Comparison of ENCODE assay signal across 11 cellular contexts in genomic region chr15:85750807-85751730, GRCh38. TPM values are rescaled to one million over a fixed set of nuclear protein-coding genes. Genes with fewer than 3 reads are reported as not detected.
DNase-seq lines count a peak whose midpoint lies in the region; ATAC-seq and TF ChIP-seq lines count a peak whose summit lies in the region.
"Had no signal": no experiment of that assay in that cellular context is flagged by ENCODE, and none has a peak within 500 bp of the region (broad histone marks: within the 10 kb centered on the region; RNA-seq: fewer than 3 reads in every experiment).

No MANE protein-coding gene starts in this region.

- peak overlapping the region; percentile 57 for H3K4me2 ChIP-seq in osteoblast (ENCODE audit: insufficient read depth, low read length)

- intact Hi-C loops in CD4-positive, alpha-beta memory T cell (cut with micrococcal nuclease): loop anchor here (5.0 kb wide), 2 partner anchors 36 to 91 kb away; no protein-coding TSS in a partner anchor
- intact Hi-C loops in left cardiac atrium (cut with DNase I): no loop called here

- peaks cover 6% of the 10 kb centered on the region for H4K20me1 ChIP-seq in osteoblast (ENCODE audit: insufficient read depth, low read length)

- no peak overlapping the region for H3K27ac ChIP-seq in CD4-positive, alpha-beta memory T cell (ENCODE audit: low read depth, low read length)
- no peak overlapping the region for H3K27ac ChIP-seq in osteoblast (ENCODE audit: low read depth, low read length)
- H3K27ac ChIP-seq: SK-N-MC had no signal

- H3K27ac Mint-ChIP-seq in CD4-positive, alpha-beta memory T cell: peak overlapping the region in 5 of 7 donors; percentile 42 to 80 (median 73)
- H3K27ac Mint-ChIP-seq in activated CD4-positive, alpha-beta memory T cell treated with anti-CD3 and anti-CD28 coated beads, Interleukin-2, amount 10 ng/mL, durations not matched to agents 7 days and 5 days: peak overlapping the region; percentile 16
- H3K27ac Mint-ChIP-seq: memory B cell had no signal

- peak in 1 of 5 donors; percentile 27 for DNase-seq in CD4-positive, alpha-beta memory T cell
- DNase-seq in activated CD4-positive, alpha-beta memory T cell treated with anti-CD3 and anti-CD28 coated beads, Interleukin-2, amount 10 ng/mL, durations not matched to agents 7 days and 5 days: no peak
- DNase-seq in left cardiac atrium: no peak
- peak; percentile 80 for DNase-seq in osteoblast (ENCODE audit: insufficient read length, low spot score, missing footprints)
- no peak for DNase-seq in Ammon's horn (ENCODE audit: low spot score)
- DNase-seq in stimulated activated CD4-positive, alpha-beta T cell treated with anti-CD3 and anti-CD28 coated beads, Interleukin-2, amount 100 ng/mL, for 48 hours: no peak
- no peak for DNase-seq in activated CD4-positive, alpha-beta T cell treated with anti-CD3 and anti-CD28 coated beads for 4 hours
- no peak for DNase-seq in GF-D8 (lab: John Stamatoyannopoulos, UW)
- DNase-seq: CD4-positive, CD25-positive, alpha-beta regulatory T cell had no signal

- no peaks in the 10 kb centered on the region for H3K27me3 ChIP-seq in CD4-positive, alpha-beta memory T cell (ENCODE audit: insufficient read depth, low read length)
- no peaks in the 10 kb centered on the region for H3K27me3 ChIP-seq in osteoblast (ENCODE audit: insufficient read depth, low read length)

- peaks cover 20% of the 10 kb centered on the region for H3K36me3 ChIP-seq in CD4-positive, alpha-beta memory T cell (ENCODE audit: insufficient read depth, low read length)
- peaks cover 10% of the 10 kb centered on the region for H3K36me3 ChIP-seq in osteoblast (ENCODE audit: insufficient read depth, low read length)

- peaks cover 15 to 37% (median 20%) of the 10 kb centered on the region in 4 donors for H3K4me1 Mint-ChIP-seq in CD4-positive, alpha-beta memory T cell
- H3K4me1 Mint-ChIP-seq in activated CD4-positive, alpha-beta memory T cell treated with anti-CD3 and anti-CD28 coated beads, Interleukin-2, amount 10 ng/mL, durations not matched to agents 7 days and 5 days: peaks cover 2% of the 10 kb centered on the region

- H2AFZ ChIP-seq in osteoblast (ENCODE audit: low read length): no peak overlapping the region

- POLR2A ChIA-PET in CD4-positive, alpha-beta memory T cell (lab: Charles Lee; ENCODE audit: partially characterized antibody): interaction anchor here (1.1 kb wide), 2 partner anchors 9 to 43 kb away, joined by 3 to 4 read pairs; no protein-coding TSS in a partner anchor
- POLR2A ChIA-PET in activated CD4-positive, alpha-beta memory T cell treated with anti-CD3 and anti-CD28 coated beads, Interleukin-2, amount 10 ng/mL, durations not matched to agents 7 days and 5 days (lab: Charles Lee): no interaction called here

- peaks cover 8 to 35% of the 10 kb centered on the region in 2 donors for H3K36me3 Mint-ChIP-seq in CD4-positive, alpha-beta memory T cell
- H3K36me3 Mint-ChIP-seq in activated CD4-positive, alpha-beta memory T cell treated with anti-CD3 and anti-CD28 coated beads, Interleukin-2, amount 10 ng/mL, durations not matched to agents 7 days and 5 days (ENCODE audit: low read depth): peaks cover 22% of the 10 kb centered on the region

- no peaks in the 10 kb centered on the region for H3K79me2 ChIP-seq in osteoblast (ENCODE audit: insufficient read depth, low read length)

- no peak overlapping the region for H3K4me3 ChIP-seq in CD4-positive, alpha-beta memory T cell (ENCODE audit: low read length in 2 of 2)
- H3K4me3 ChIP-seq in osteoblast (ENCODE audit: insufficient read depth, low read length): peak overlapping the region; percentile 26
- H3K4me3 ChIP-seq: SK-N-MC had no signal

- peaks cover 0 to 4% (median 0%) of the 10 kb centered on the region in 8 donors for H3K9me3 Mint-ChIP-seq in CD4-positive, alpha-beta memory T cell
- H3K9me3 Mint-ChIP-seq in activated CD4-positive, alpha-beta memory T cell treated with anti-CD3 and anti-CD28 coated beads, Interleukin-2, amount 10 ng/mL, durations not matched to agents 7 days and 5 days: no peaks in the 10 kb centered on the region
- H3K9me3 Mint-ChIP-seq: memory B cell had no signal

- CTCF ChIA-PET in CD4-positive, alpha-beta memory T cell (lab: Charles Lee; ENCODE audit: partially characterized antibody): interaction anchor here (1.4 kb wide), 1 partner anchor 91 kb away, joined by 3 read pairs; no protein-coding TSS in a partner anchor
- CTCF ChIA-PET in activated CD4-positive, alpha-beta memory T cell treated with anti-CD3 and anti-CD28 coated beads, Interleukin-2, amount 10 ng/mL, durations not matched to agents 7 days and 5 days (lab: Charles Lee): no interaction called here

- no peak overlapping the region for H3K4me3 Mint-ChIP-seq in CD4-positive, alpha-beta memory T cell
- no peak overlapping the region for H3K4me3 Mint-ChIP-seq in activated CD4-positive, alpha-beta memory T cell treated with anti-CD3 and anti-CD28 coated beads, Interleukin-2, amount 10 ng/mL, durations not matched to agents 7 days and 5 days
- H3K4me3 Mint-ChIP-seq: memory B cell had no signal

- peak; percentile 17 to 23 for ATAC-seq in left cardiac atrium

- TF ChIP-seq CTCF in osteoblast (IDR thresholded peaks at IDR 0.05; ENCODE audit: extremely low read depth, low read depth, low read length): no peak

- peaks cover 18% of the 10 kb centered on the region for H3K4me1 ChIP-seq in CD4-positive, alpha-beta memory T cell (ENCODE audit: insufficient read depth, low read length)
- H3K4me1 ChIP-seq in osteoblast (ENCODE audit: insufficient read depth, low read length): peaks cover 18% of the 10 kb centered on the region

- no peaks in the 10 kb centered on the region for H3K27me3 Mint-ChIP-seq in CD4-positive, alpha-beta memory T cell
- no peaks in the 10 kb centered on the region for H3K27me3 Mint-ChIP-seq in activated CD4-positive, alpha-beta memory T cell treated with anti-CD3 and anti-CD28 coated beads, Interleukin-2, amount 10 ng/mL, durations not matched to agents 7 days and 5 days
- H3K27me3 Mint-ChIP-seq: CD4-positive, CD25-positive, alpha-beta regulatory T cell; memory B cell had no signal

- H3K9me3 ChIP-seq in CD4-positive, alpha-beta memory T cell (ENCODE audit: control insufficient read depth in 1 of 2, low read length in 2 of 2): no peaks in the 10 kb centered on the region
- no peaks in the 10 kb centered on the region for H3K9me3 ChIP-seq in osteoblast (ENCODE audit: low read depth, low read length)

RNA-seq across cellular contexts. Expression of gene KLHL25, which starts 43.7 kb away (rescaled TPM):
- total RNA-seq in CD4-positive, alpha-beta memory T cell: 10 to 100 TPM; 10.3 to 11.4 TPM
- 1 to 10 TPM; 1.6 to 3.1 TPM for polyA plus RNA-seq in CD4-positive, alpha-beta memory T cell
- total RNA-seq in activated CD4-positive, alpha-beta memory T cell treated with anti-CD3 and anti-CD28 coated beads, Interleukin-2, amount 10 ng/mL, durations not matched to agents 7 days and 5 days: 1 to 10 TPM; 4.3 to 4.4 TPM
- total RNA-seq in left cardiac atrium (1 to 10 TPM; 5.9 to 7.3 TPM), osteoblast (3.8 and 4.3 TPM in 2 replicates)
